Comparison of ENCODE assay signal across 30 cellular contexts in the genomic region with DNA sequence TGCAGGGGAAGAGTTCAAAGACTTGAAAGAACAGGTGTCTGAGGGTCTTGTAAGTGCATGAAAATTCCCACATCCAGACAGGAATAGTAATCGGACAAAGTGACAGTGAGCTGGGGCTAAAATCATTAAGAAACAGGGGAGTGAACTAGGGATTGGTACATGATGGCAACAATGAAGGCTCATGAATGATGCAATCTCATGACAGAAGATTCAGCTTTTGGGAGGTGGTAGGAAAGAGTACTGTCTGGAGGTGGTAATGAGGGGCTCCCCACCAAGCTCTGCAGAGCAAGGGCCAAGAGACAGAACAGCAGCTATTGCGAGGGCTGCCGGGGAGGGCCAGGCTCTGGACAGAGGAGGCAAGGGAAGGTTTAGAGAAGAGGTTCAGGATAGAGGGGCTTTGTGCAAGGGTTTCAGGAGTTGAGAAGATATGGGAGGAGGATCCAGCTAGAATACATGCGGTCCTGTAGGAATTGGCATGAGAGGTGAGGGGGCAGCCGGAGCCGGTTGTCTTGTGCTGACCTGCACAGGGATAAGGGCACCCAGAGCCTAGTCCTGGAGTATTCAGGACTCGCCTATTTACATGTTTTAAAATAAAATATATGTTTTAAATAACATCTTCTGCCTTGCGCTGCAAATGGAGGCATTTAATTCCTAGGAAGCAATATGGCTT. TPM values are rescaled to one million over a fixed set of nuclear protein-coding genes. Genes with fewer than 3 reads are reported as not detected.
A peak's percentile ranks its signal among the peaks of the same experiment; 100 is the strongest.
DNase-seq lines count a peak whose midpoint lies in the region; ATAC-seq and TF ChIP-seq lines count a peak whose summit lies in the region.
"Had no signal": no experiment of that assay in that cellular context is flagged by ENCODE, and none has a peak within 500 bp of the region (broad histone marks: within the 10 kb centered on the region; RNA-seq: fewer than 3 reads in every experiment).

No MANE protein-coding gene starts in this region.

- intact Hi-C loops in heart right ventricle (cut with DNase I): no loop called here
- intact Hi-C loops in left cardiac atrium (cut with DNase I): no loop called here
- intact Hi-C loops in left ventricle myocardium superior (cut with micrococcal nuclease): no loop called here

- CTCF ChIA-PET in RWPE1 (lab: Yijun Ruan, JAX): no interaction called here

- H3K4me3 ChIP-seq in heart right ventricle: no peak overlapping the region
- no peak overlapping the region for H3K4me3 ChIP-seq in SJSA1
- H3K4me3 ChIP-seq in stomach smooth muscle (ENCODE audit: low read length in 2 of 2): no peak overlapping the region
- H3K4me3 ChIP-seq: neural progenitor cell, stomach, thyroid gland had no signal

- POLR2A ChIA-PET in RWPE1 (lab: Yijun Ruan, JAX; ENCODE audit: low non-redundant PET): interaction anchor here (0.6 kb wide), 1 partner anchor 26 kb away, joined by 4 read pairs; no protein-coding TSS in a partner anchor

- 95 to 97% methylated on average over 8 of the region's 8 CpGs for WGBS in heart right ventricle, 2 donors

- ATAC-seq in heart right ventricle (peak in 6 of 8 donors; percentile 23 to 62 (median 38)), left cardiac atrium (no peak), left ventricle myocardium superior (peak; percentile 37), HG03159 (IDR thresholded peaks at IDR 0.05; ENCODE audit: unreplicated experiment) (no peak)
- no peak for ATAC-seq in activated naive CD4-positive, alpha-beta T cell treated with anti-CD3 and anti-CD28 coated beads, Interleukin-2, amount 50 U/mL, for 72 hours
- ATAC-seq: CD8-positive, alpha-beta T cell had no signal

- H3K27me3 ChIP-seq in heart right ventricle: no peaks in the 10 kb centered on the region
- H3K27me3 ChIP-seq in SJSA1 (replicated peaks): no peaks in the 10 kb centered on the region
- H3K27me3 ChIP-seq in stomach smooth muscle (ENCODE audit: control insufficient read depth in 1 of 2, insufficient read depth in 2 of 2, low read length in 2 of 2): no peaks in the 10 kb centered on the region
- H3K27me3 ChIP-seq: neural progenitor cell, stomach, thyroid gland had no signal

- H3K9ac ChIP-seq in stomach smooth muscle (ENCODE audit: low read length in 2 of 2): no peak overlapping the region
- H3K9ac ChIP-seq: KMS-11, neural progenitor cell, parathyroid adenoma had no signal

- no peaks in the 10 kb centered on the region for H3K36me3 ChIP-seq in heart right ventricle
- H3K36me3 ChIP-seq in SJSA1: peaks cover 14% of the 10 kb centered on the region; the same call in 1 of the 2 replicates
- no peaks in the 10 kb centered on the region for H3K36me3 ChIP-seq in stomach smooth muscle (ENCODE audit: control insufficient read depth in 2 of 2, insufficient read depth in 2 of 2, low read length in 2 of 2)
- H3K36me3 ChIP-seq: neural progenitor cell, stomach, thyroid gland had no signal

- H3K27ac ChIP-seq in heart right ventricle (peak overlapping the region in 4 of 10 donors; percentile 9 to 52 (median 24)), SJSA1 (0 out of 2 replicates have a peak overlapping the region, but pooled peaks have one; percentile 86), stomach smooth muscle (ENCODE audit: low read length) (peak overlapping the region; percentile 19), RWPE1 (no peak overlapping the region)
- H3K27ac ChIP-seq: KMS-11, neural progenitor cell, parathyroid adenoma, thyroid gland had no signal

- TF ChIP-seq CTCF in heart right ventricle (IDR thresholded peaks at IDR 0.05): no peak
- no peak for TF ChIP-seq CTCF in RWPE1 (conservative IDR thresholded peaks at IDR 0.05; ENCODE audit: low read depth)

- no peaks in the 10 kb centered on the region for H3K36me3 Mint-ChIP-seq in activated naive CD4-positive, alpha-beta T cell treated with anti-CD3 and anti-CD28 coated beads, Interleukin-2, amount 50 U/mL, for 72 hours
- H3K36me3 Mint-ChIP-seq: CD8-positive, alpha-beta T cell had no signal

- peaks cover 0 to 16% (median 0%) of the 10 kb centered on the region in 11 donors for H3K9me3 ChIP-seq in heart right ventricle
- H3K9me3 ChIP-seq in SJSA1 (replicated peaks): no peaks in the 10 kb centered on the region; the same call in 1 of the 2 replicates
- no peaks in the 10 kb centered on the region for H3K9me3 ChIP-seq in stomach smooth muscle (ENCODE audit: control insufficient read depth in 2 of 2, low read length in 2 of 2)
- H3K9me3 ChIP-seq: stomach, thyroid gland had no signal

- DNase-seq in heart right ventricle (no peak), left cardiac atrium (no peak), SJSA1 (ENCODE audit: low read depth in 1 of 2, low spot score in 2 of 2) (no peak), left ventricle myocardium superior (no peak), RWPE1 (ENCODE audit: low spot score) (no peak)
- no peak for DNase-seq in activated naive CD4-positive, alpha-beta T cell treated with anti-CD3 and anti-CD28 coated beads, Interleukin-2, amount 50 U/mL, for 72 hours (ENCODE audit: low spot score in 2 of 2)
- DNase-seq: ACHN; activated CD4-positive, alpha-beta memory T cell treated with anti-CD3 and anti-CD28 coated beads, Interleukin-2, amount 10 ng/mL, durations not matched to agents 7 days and 5 days; activated CD8-positive, alpha-beta memory T cell treated with anti-CD3 and anti-CD28 coated beads, Interleukin-2, amount 50 U/mL, for 4 hours; activated naive CD4-positive, alpha-beta T cell; CD8-positive, alpha-beta T cell; dermis blood vessel endothelial cell; DMS 273 treated with DMSO at 0.1 percent for 48 hours; EL; hippocampal formation; NCI-H1417 treated with DMSO at 0.1 percent for 48 hours; NCI-H2081; NCI-H526; SIG-M5; stimulated activated CD8-positive, alpha-beta memory T cell treated with anti-CD3 and anti-CD28 coated beads, Interleukin-4, amount 100 ng/mL, for 48 hours; stomach; T-helper 9 cell; thyroid gland had no signal

- H3K4me1 ChIP-seq in heart right ventricle (peaks cover 0 to 69% (median 24%) of the 10 kb centered on the region in 9 donors), SJSA1 (replicated peaks) (peaks cover 37% of the 10 kb centered on the region), stomach smooth muscle (ENCODE audit: control insufficient read depth, insufficient read depth, low read length) (peaks cover 5% of the 10 kb centered on the region)
- H3K4me1 ChIP-seq: neural progenitor cell had no signal

- peaks cover 0 to 4% of the 10 kb centered on the region in 2 donors for H3K9me3 Mint-ChIP-seq in activated naive CD4-positive, alpha-beta T cell treated with anti-CD3 and anti-CD28 coated beads, Interleukin-2, amount 50 U/mL, for 72 hours
- H3K9me3 Mint-ChIP-seq: activated CD4-positive, alpha-beta memory T cell treated with anti-CD3 and anti-CD28 coated beads, Interleukin-2, amount 10 ng/mL, durations not matched to agents 7 days and 5 days; CD8-positive, alpha-beta T cell; memory B cell had no signal

- no peak overlapping the region for H3K27ac Mint-ChIP-seq in activated naive CD4-positive, alpha-beta T cell treated with anti-CD3 and anti-CD28 coated beads, Interleukin-2, amount 50 U/mL, for 72 hours
- H3K27ac Mint-ChIP-seq: activated CD4-positive, alpha-beta memory T cell treated with anti-CD3 and anti-CD28 coated beads, Interleukin-2, amount 10 ng/mL, durations not matched to agents 7 days and 5 days; B cell; CD8-positive, alpha-beta T cell; memory B cell; neural progenitor cell had no signal

RNA-seq across cellular contexts. Expression of gene MAP3K20, which starts 31.4 kb away (rescaled TPM):
- total RNA-seq in heart right ventricle (100 to 1,000 TPM; 357 to 560 (median 437) TPM), left cardiac atrium (100 to 1,000 TPM; 204 to 206 TPM), left ventricle myocardium superior (429 TPM)
- 10 to 100 TPM; 63.2 to 64.7 TPM for polyA plus RNA-seq in heart right ventricle
- total RNA-seq in SJSA1 (2014; rRNA removed; shearing (Covaris generic)): 73.5 and 95.7 TPM in 2 replicates
- total RNA-seq in activated naive CD4-positive, alpha-beta T cell treated with anti-CD3 and anti-CD28 coated beads, Interleukin-2, amount 50 U/mL, for 72 hours: 10 to 100 TPM in 1 of 2 donors, 1 to 10 TPM in 1; 4.3 to 12.0 TPM

Comparison
In these comparisons a context has a peak if more than half of its experiments do, and no peak if none do; other contexts are left out.
1. ATAC-seq: peak in heart right ventricle (6 of 8) and left ventricle myocardium superior (single experiment); none in left cardiac atrium (0 of 2), activated naive CD4-positive, alpha-beta T cell treated with anti-CD3 and anti-CD28 coated beads, Interleukin-2, amount 50 U/mL, for 72 hours (0 of 2) and HG03159 (single experiment).